20 cellular contexts compared by ENCODE assay signal in the genomic region with DNA sequence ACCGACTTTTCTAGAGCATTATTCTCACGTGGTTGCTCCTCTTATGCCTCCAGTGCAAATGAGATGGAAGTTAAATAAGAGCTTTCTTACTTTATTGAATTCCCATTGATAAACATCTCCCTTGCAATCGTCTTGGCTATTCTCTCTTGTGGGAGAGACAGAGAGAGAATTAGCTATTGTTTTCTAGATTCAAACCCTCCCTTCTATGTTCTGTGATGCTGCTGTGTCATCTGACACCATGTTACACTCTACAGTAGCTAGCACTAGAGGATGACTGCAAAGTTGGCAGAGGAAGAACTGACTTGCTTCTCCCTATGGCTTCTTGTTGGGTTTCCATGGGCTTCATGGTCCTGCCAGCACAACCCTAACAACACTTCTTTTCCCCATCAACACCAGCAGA.
"Had no signal": no experiment of that assay in that cellular context is flagged by ENCODE, and none has a peak within 500 bp of the region (broad histone marks: within the 10 kb centered on the region; RNA-seq: fewer than 3 reads in every experiment).

No MANE protein-coding gene starts in this region.

- H3K36me3 Mint-ChIP-seq: natural killer cell; stimulated activated effector memory CD8-positive, alpha-beta T cell treated with anti-CD3 and anti-CD28 coated beads, Interleukin-12 subunit alpha, Interleukin-12 subunit beta, amount 100 ng/mL, for 72 hours had no signal

- H3K4me3 ChIP-seq: dorsolateral prefrontal cortex, lung, pancreas, right atrium auricular region, sigmoid colon, stomach, testis, tibial artery, upper lobe of left lung, uterus had no signal

- H3K4me1 ChIP-seq: pancreas, right atrium auricular region, sigmoid colon, stomach, testis, tibial artery, upper lobe of left lung, uterus had no signal

- H3K9me3 ChIP-seq: neutrophil, pancreas, right atrium auricular region, sigmoid colon, stomach, testis, tibial artery, upper lobe of left lung, uterus had no signal

- ATAC-seq: left lobe of liver; natural killer cell; pancreas; stimulated activated effector memory CD8-positive, alpha-beta T cell treated with anti-CD3 and anti-CD28 coated beads, Interleukin-12 subunit alpha, Interleukin-12 subunit beta, amount 100 ng/mL, for 72 hours had no signal

- H3K27ac Mint-ChIP-seq: natural killer cell; progenitor cell of endocrine pancreas; stimulated activated effector memory CD8-positive, alpha-beta T cell treated with anti-CD3 and anti-CD28 coated beads, Interleukin-12 subunit alpha, Interleukin-12 subunit beta, amount 100 ng/mL, for 72 hours had no signal

- H3K9me3 Mint-ChIP-seq: stimulated activated effector memory CD8-positive, alpha-beta T cell treated with anti-CD3 and anti-CD28 coated beads, Interleukin-12 subunit alpha, Interleukin-12 subunit beta, amount 100 ng/mL, for 72 hours had no signal

- H3K4me3 Mint-ChIP-seq: natural killer cell; stimulated activated effector memory CD8-positive, alpha-beta T cell treated with anti-CD3 and anti-CD28 coated beads, Interleukin-12 subunit alpha, Interleukin-12 subunit beta, amount 100 ng/mL, for 72 hours had no signal

- DNase-seq: dorsolateral prefrontal cortex; effector CD4-positive, alpha-beta T cell; kidney; natural killer cell; pancreas; sigmoid colon; stimulated activated CD4-positive, alpha-beta T cell treated with anti-CD3 and anti-CD28 coated beads, Interleukin-2, amount 100 ng/mL, for 24 hours; stimulated activated CD4-positive, alpha-beta T cell treated with anti-CD3 and anti-CD28 coated beads, Interleukin-4, amount 100 ng/mL, for 24 hours; stimulated activated naive CD4-positive, alpha-beta T cell treated with Interleukin-2 at 50 U/mL for 16 hours; stomach; testis; tibial artery; upper lobe of left lung; uterus had no signal

- H3K27me3 ChIP-seq: dorsolateral prefrontal cortex, neutrophil, pancreas, right atrium auricular region, stomach, testis, upper lobe of left lung, uterus had no signal

- H3K27me3 Mint-ChIP-seq: progenitor cell of endocrine pancreas had no signal

- H3K36me3 ChIP-seq: neutrophil, pancreas, right atrium auricular region, sigmoid colon, stomach, tibial artery, upper lobe of left lung, uterus had no signal

- H3K4me1 Mint-ChIP-seq: natural killer cell; stimulated activated effector memory CD8-positive, alpha-beta T cell treated with anti-CD3 and anti-CD28 coated beads, Interleukin-12 subunit alpha, Interleukin-12 subunit beta, amount 100 ng/mL, for 72 hours had no signal

- H3K27ac ChIP-seq: neutrophil, pancreas, right atrium auricular region, sigmoid colon, stomach, testis, tibial artery, upper lobe of left lung, uterus had no signal
